In genomic region chr2:150438654-150439053, GRCh38 we compare ENCODE assay signal across 20 cellular contexts. TPM values are rescaled to one million over a fixed set of nuclear protein-coding genes. Genes with fewer than 3 reads are reported as not detected.
"Had no signal": no experiment of that assay in that cellular context is flagged by ENCODE, and none has a peak within 500 bp of the region (broad histone marks: within the 10 kb centered on the region; RNA-seq: fewer than 3 reads in every experiment).

No MANE protein-coding gene starts in this region.

- H3K4me3 ChIP-seq: body of pancreas, coronary artery, heart left ventricle, lung, neural progenitor cell, psoas muscle, sigmoid colon, spleen, stomach, thoracic aorta, upper lobe of right lung had no signal

- DNase-seq: activated CD4-positive, alpha-beta T cell treated with anti-CD3 and anti-CD28 coated beads, Interleukin-2, amount 10 ng/mL, durations not matched to agents 7 days and 5 days; activated CD8-positive, alpha-beta memory T cell treated with anti-CD3 and anti-CD28 coated beads, Interleukin-2, amount 50 U/mL, for 48 hours; activated gamma-delta T cell; activated T-cell treated with anti-CD3 and anti-CD28 coated beads, Interleukin-2, amount 50 U/mL, for 72 hours; amniotic stem cell; body of pancreas; effector CD4-positive, alpha-beta T cell; heart left ventricle; immature natural killer cell; left colon; naive B cell; psoas muscle; sigmoid colon; spleen; stomach; upper lobe of right lung had no signal

- H3K9me3 ChIP-seq: body of pancreas, heart left ventricle, psoas muscle, sigmoid colon, stomach, thoracic aorta, upper lobe of right lung had no signal

- H3K36me3 ChIP-seq: heart left ventricle, neural progenitor cell, sigmoid colon, spleen, stomach, thoracic aorta, upper lobe of right lung had no signal

- H3K27me3 ChIP-seq: body of pancreas, heart left ventricle, neural progenitor cell, sigmoid colon, spleen, stomach, upper lobe of right lung had no signal

- H3K4me1 ChIP-seq: body of pancreas, heart left ventricle, neural progenitor cell, psoas muscle, sigmoid colon, spleen, stomach, upper lobe of right lung had no signal

- H3K27ac ChIP-seq: body of pancreas, coronary artery, heart left ventricle, neural progenitor cell, psoas muscle, sigmoid colon, spleen, stomach, thoracic aorta, upper lobe of right lung had no signal

- ATAC-seq: activated T-cell treated with anti-CD3 and anti-CD28 coated beads, Interleukin-2, amount 50 U/mL, for 72 hours; body of pancreas; heart left ventricle; left colon; psoas muscle; upper lobe of right lung had no signal

RNA-seq across cellular contexts. Expression of gene RND3, which starts 48.8 kb away (rescaled TPM):
- total RNA-seq: activated CD4-positive, alpha-beta T cell treated with anti-CD3 and anti-CD28 coated beads, Interleukin-2, amount 10 ng/mL, durations not matched to agents 7 days and 5 days; activated T-cell treated with anti-CD3 and anti-CD28 coated beads, Interleukin-2, amount 50 U/mL, for 72 hours had no signal
- polyA plus RNA-seq: immature natural killer cell had no signal
